In genomic region chrX:70554523-70554922, GRCh38 we compare ENCODE assay signal across 21 cellular contexts.
"Had no signal": no experiment of that assay in that cellular context is flagged by ENCODE, and none has a peak within 500 bp of the region (broad histone marks: within the 10 kb centered on the region; RNA-seq: fewer than 3 reads in every experiment).

No MANE protein-coding gene starts in this region.

- H3K27me3 ChIP-seq: body of pancreas, esophagus muscularis mucosa, hepatocyte, right atrium auricular region, suprapubic skin had no signal

- H3K27ac ChIP-seq: coronary artery, esophagus muscularis mucosa, hepatocyte, right atrium auricular region, skin epidermis, suprapubic skin had no signal

- H3K4me1 ChIP-seq: right atrium auricular region, suprapubic skin had no signal

- H3K36me3 ChIP-seq: esophagus muscularis mucosa, right atrium auricular region, suprapubic skin had no signal

- ATAC-seq: left ventricle myocardium superior had no signal

- DNase-seq: activated CD4-positive, alpha-beta T cell treated with anti-CD3 and anti-CD28 coated beads, Interleukin-2, amount 50 U/mL, for 4 hours; activated CD4-positive, CD25-positive, alpha-beta regulatory T cell treated with anti-CD3 and anti-CD28 coated beads, Interleukin-2, amount 50 U/mL, for 72 hours; activated CD8-positive, alpha-beta memory T cell treated with anti-CD3 and anti-CD28 coated beads, Interleukin-2, amount 10 ng/mL, durations not matched to agents 7 days and 5 days; activated effector memory CD4-positive, alpha-beta T cell treated with anti-CD3 and anti-CD28 coated beads, Interleukin-2, amount 50 U/mL, for 16 hours; activated T-cell treated with anti-CD3 and anti-CD28 coated beads, Interleukin-2, amount 50 U/mL, for 1 hour; body of pancreas; central memory CD4-positive, alpha-beta T cell; effector CD4-positive, alpha-beta T cell; left ventricle myocardium superior; nucleus accumbens; stimulated activated CD4-positive, alpha-beta T cell treated with anti-CD3 and anti-CD28 coated beads, Interleukin-15, amount 100 ng/mL, for 24 hours; stimulated activated CD4-positive, alpha-beta T cell treated with anti-CD3 and anti-CD28 coated beads, Interleukin-4, amount 100 ng/mL, for 24 hours; stimulated activated naive CD4-positive, alpha-beta T cell; T-helper 9 cell; trophoblast cell had no signal

- H3K4me3 ChIP-seq: body of pancreas, coronary artery, esophagus muscularis mucosa, hepatocyte, right atrium auricular region, skin epidermis, suprapubic skin had no signal

- H3K9me3 ChIP-seq: body of pancreas, esophagus muscularis mucosa, suprapubic skin had no signal
